1 cellular context compared by ENCODE assay signal in genomic region chr3:43539321-43539720, GRCh38.
TF ChIP-seq lines count a peak whose summit lies in the region.

No MANE protein-coding gene starts in this region.

TF ChIP-seq in GM23338, 12 proteins besides CTCF, POLR2A, EP300 and RAD21 (continued from another document):
- TF ChIP-seq ZNF462 (CRISPR knock-in tag; IDR thresholded peaks at IDR 0.05), result no peak; the same call in 1 of the 2 replicates
